In the genomic region with DNA sequence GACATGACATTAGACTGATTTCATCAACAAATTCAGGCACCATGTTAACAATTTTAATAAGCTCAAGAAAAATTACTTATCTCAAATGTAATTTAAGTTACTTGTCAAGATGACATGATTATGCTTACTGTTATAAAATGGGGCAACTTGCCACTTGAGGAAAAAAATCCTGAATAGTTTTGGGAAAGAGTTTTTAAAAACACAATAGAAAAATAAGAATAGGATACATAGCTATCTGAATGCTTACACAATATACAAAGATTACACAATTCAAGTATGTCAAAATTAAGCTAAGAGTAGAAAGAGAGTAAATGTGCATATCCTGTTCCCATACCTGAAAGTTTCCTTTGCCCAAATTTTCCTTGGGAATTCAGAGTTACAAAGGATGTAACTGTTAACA, we compare ENCODE assay signal across 20 cellular contexts.
"Had no signal": no experiment of that assay in that cellular context is flagged by ENCODE, and none has a peak within 500 bp of the region (broad histone marks: within the 10 kb centered on the region; RNA-seq: fewer than 3 reads in every experiment).

No MANE protein-coding gene starts in this region.

- H3K27ac ChIP-seq: gastroesophageal sphincter, skin epidermis, transverse colon had no signal

- H3K4me1 ChIP-seq: gastroesophageal sphincter had no signal

- H3K36me3 ChIP-seq: right lobe of liver, transverse colon had no signal

- ATAC-seq: activated T-cell treated with anti-CD3 and anti-CD28 coated beads, Interleukin-2, amount 50 U/mL, for 4 hours; gastroesophageal sphincter; stimulated activated memory B cell treated with anti-CD40 and anti-IgM and Interleukin-4, amounts not matched to agents 10 μg/mL and 1 μg/mL and 100 μg/mL, for 72 hours had no signal

- DNase-seq: activated CD4-positive, alpha-beta T cell treated with anti-CD3 and anti-CD28 coated beads for 4 hours; activated CD4-positive, alpha-beta T cell treated with anti-CD3 and anti-CD28 coated beads, Interleukin-2, amount 50 U/mL, for 48 hours; activated CD4-positive, CD25-positive, alpha-beta regulatory T cell; activated CD8-positive, alpha-beta memory T cell treated with anti-CD3 and anti-CD28 coated beads, Interleukin-2, amount 50 U/mL, for 48 hours; activated naive CD4-positive, alpha-beta T cell; activated T-cell treated with anti-CD3 and anti-CD28 coated beads, Interleukin-2, amount 50 U/mL, for 4 hours; amniotic stem cell; cerebellar nuclear complex; cortex of kidney; head of caudate nucleus; hypothalamus; mesenchymal stem cell; nephron progenitor cell; nucleus accumbens; right lobe of liver; stimulated activated CD4-positive, alpha-beta T cell treated with anti-CD3 and anti-CD28 coated beads, Interleukin-2, amount 100 ng/mL, for 24 hours; transverse colon had no signal

- H3K27me3 ChIP-seq: gastroesophageal sphincter, right lobe of liver, transverse colon had no signal

- H3K9me3 ChIP-seq: gastroesophageal sphincter, right lobe of liver, transverse colon had no signal

- H3K4me3 ChIP-seq: gastroesophageal sphincter, right lobe of liver, skin epidermis, transverse colon had no signal
